8 cellular contexts compared by ENCODE assay signal in the genomic region with DNA sequence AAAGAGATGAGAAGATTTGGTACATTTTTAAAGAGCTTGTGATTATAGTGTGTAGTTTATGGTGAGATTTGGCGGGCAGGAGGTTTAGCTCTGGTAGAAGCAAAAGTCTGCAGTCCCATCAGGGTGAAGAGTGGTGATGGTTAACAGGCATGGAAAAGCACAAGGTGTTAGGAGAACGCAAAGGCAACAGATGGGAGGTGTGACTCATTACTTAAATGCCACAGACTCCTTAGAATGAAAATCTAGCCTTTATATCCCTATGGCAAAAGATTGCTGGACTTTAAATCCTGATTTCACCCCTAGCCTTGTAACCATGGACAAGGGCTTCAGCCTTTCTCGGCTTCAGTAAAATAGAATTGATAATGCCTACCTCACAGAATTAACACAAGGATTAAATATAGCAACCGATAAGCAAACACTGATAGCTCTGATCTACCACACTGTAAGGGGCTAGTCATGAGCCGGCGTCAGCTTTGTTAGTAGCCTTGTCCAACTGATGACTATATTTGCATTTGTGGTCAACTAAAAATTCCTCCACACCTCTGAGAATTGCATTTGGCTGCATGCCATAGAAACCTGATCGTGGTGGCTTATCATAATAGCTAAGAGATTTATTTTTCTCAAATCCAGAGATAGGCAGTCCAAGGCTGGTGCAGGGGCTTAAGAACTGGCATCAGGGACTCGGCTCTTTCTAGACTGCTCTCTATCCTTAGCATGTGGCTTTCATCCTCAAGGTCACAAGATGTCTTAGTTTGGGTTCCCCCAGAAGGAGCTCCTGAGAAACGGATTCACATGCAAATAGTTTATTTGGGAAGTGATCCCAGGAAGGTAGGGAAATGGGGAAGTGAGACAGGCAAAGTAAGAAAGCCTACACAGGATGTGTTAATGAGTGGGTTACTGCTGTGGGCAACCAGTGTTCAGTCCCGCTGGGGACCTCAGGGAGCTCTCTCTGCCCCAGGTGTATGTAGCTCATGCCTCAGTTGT. TPM values are rescaled to one million over a fixed set of nuclear protein-coding genes. Genes with fewer than 3 reads are reported as not detected.
DNase-seq lines count a peak whose midpoint lies in the region; ATAC-seq and TF ChIP-seq lines count a peak whose summit lies in the region.

No MANE protein-coding gene starts in this region.

- peak overlapping the region; percentile 38 to 74 (median 64) for H3K4me3 Mint-ChIP-seq in immature natural killer cell
- H3K4me3 Mint-ChIP-seq in activated naive CD4-positive, alpha-beta T cell treated with anti-CD3 and anti-CD28 coated beads, Interleukin-2, amount 10 ng/mL, durations not matched to agents 7 days and 5 days, result no peak overlapping the region

- H3K4me1 ChIP-seq in ovary (ENCODE audit: insufficient read depth), result no peaks in the 10 kb centered on the region

- H3K36me3 Mint-ChIP-seq in immature natural killer cell, result peaks cover 1 to 16% (median 7%) of the 10 kb centered on the region in 3 donors
- H3K36me3 Mint-ChIP-seq in activated naive CD4-positive, alpha-beta T cell treated with anti-CD3 and anti-CD28 coated beads, Interleukin-2, amount 10 ng/mL, durations not matched to agents 7 days and 5 days, result peaks cover 14% of the 10 kb centered on the region

- WGBS in ovary, 3 donors, result 56 to 65% (median 65%) methylated on average over 10 of the region's 10 CpGs

- intact Hi-C loops in ovary (cut with DNase I), result no loop called here

- TF ChIP-seq CTCF in ovary (IDR thresholded peaks at IDR 0.05), result no peak

- no peak for TF ChIP-seq EP300 in ovary (IDR thresholded peaks at IDR 0.05)

- peaks cover 30 to 32% of the 10 kb centered on the region in 2 donors for H3K4me1 Mint-ChIP-seq in immature natural killer cell
- peaks cover 11% of the 10 kb centered on the region for H3K4me1 Mint-ChIP-seq in activated naive CD4-positive, alpha-beta T cell treated with anti-CD3 and anti-CD28 coated beads, Interleukin-2, amount 10 ng/mL, durations not matched to agents 7 days and 5 days

- no peak for TF ChIP-seq POLR2A in ovary (IDR thresholded peaks at IDR 0.05)

- H3K9me3 ChIP-seq in ovary, result no peaks in the 10 kb centered on the region

- no peaks in the 10 kb centered on the region for H3K27me3 ChIP-seq in ovary

- H3K9me3 Mint-ChIP-seq in immature natural killer cell, result peaks cover 0 to 1% (median 0%) of the 10 kb centered on the region in 6 donors
- no peaks in the 10 kb centered on the region for H3K9me3 Mint-ChIP-seq in activated naive CD4-positive, alpha-beta T cell treated with anti-CD3 and anti-CD28 coated beads, Interleukin-2, amount 10 ng/mL, durations not matched to agents 7 days and 5 days

- peak; percentile 63 for ATAC-seq in HG02678 (IDR thresholded peaks at IDR 0.05; ENCODE audit: unreplicated experiment)

- peaks cover 0 to 2% (median 0%) of the 10 kb centered on the region in 3 donors for H3K27me3 Mint-ChIP-seq in immature natural killer cell (ENCODE audit: low read depth in 3 of 3)
- H3K27me3 Mint-ChIP-seq in activated naive CD4-positive, alpha-beta T cell treated with anti-CD3 and anti-CD28 coated beads, Interleukin-2, amount 10 ng/mL, durations not matched to agents 7 days and 5 days, result no peaks in the 10 kb centered on the region

- H3K36me3 ChIP-seq in ovary, result no peaks in the 10 kb centered on the region

- H3K27ac ChIP-seq in caudate nucleus (ENCODE audit: low read depth, low read length) (no peak overlapping the region), ovary (no peak overlapping the region)

- H3K27ac Mint-ChIP-seq in immature natural killer cell, result peak overlapping the region; percentile 27 to 82 (median 79)
- H3K27ac Mint-ChIP-seq in activated naive CD4-positive, alpha-beta T cell treated with anti-CD3 and anti-CD28 coated beads, Interleukin-2, amount 10 ng/mL, durations not matched to agents 7 days and 5 days, result no peak overlapping the region

- no peak overlapping the region for H3K4me3 ChIP-seq in ovary

- CTCF ChIA-PET in activated naive CD4-positive, alpha-beta T cell treated with anti-CD3 and anti-CD28 coated beads, Interleukin-2, amount 10 ng/mL, durations not matched to agents 7 days and 5 days (lab: Charles Lee), result interaction anchor here (1.4 to 1.6 kb wide), 2 partner anchors 14 to 122 kb away, joined by 3 to 7 read pairs; no protein-coding TSS in a partner anchor

- DNase-seq in DMS79 treated with DMSO at 0.1 percent for 48 hours (lab: John Stamatoyannopoulos, UW) (peak; percentile 47), DMS79 (lab: John Stamatoyannopoulos, UW) (no peak), NCI-H2196 treated with DMSO at 0.1 percent for 48 hours (lab: John Stamatoyannopoulos, UW; ENCODE audit: unreplicated experiment) (peak; percentile 19), immature natural killer cell (no peak), caudate nucleus (lab: John Stamatoyannopoulos, UW) (no peak), ovary (no peak)
- no peak for DNase-seq in activated naive CD4-positive, alpha-beta T cell treated with anti-CD3 and anti-CD28 coated beads, Interleukin-2, amount 10 ng/mL, durations not matched to agents 7 days and 5 days

RNA-seq across cellular contexts. Expression of gene MFAP3, which starts 19.6 kb away (rescaled TPM):
- polyA plus RNA-seq in immature natural killer cell (10 to 100 TPM in 1 of 3 donors, 1 to 10 TPM in 2; 4.6 to 14.1 (median 6.0) TPM), ovary (10 to 100 TPM in 1 of 2 donors, 1 to 10 TPM in 1; 9.1 to 23.2 TPM)
- 10 to 100 TPM; 15.9 to 33.2 (median 25.0) TPM for total RNA-seq in ovary

RNA-seq across cellular contexts. Expression of gene FAM114A2, which starts 19.6 kb away (rescaled TPM):
- 10 to 100 TPM; 11.5 to 20.1 (median 12.7) TPM for polyA plus RNA-seq in immature natural killer cell
- total RNA-seq in ovary, result 10 to 100 TPM; 11.0 to 63.3 (median 41.5) TPM
- polyA plus RNA-seq in ovary, result 10 to 100 TPM in 1 of 2 donors, 1 to 10 TPM in 1; 9.6 to 15.9 TPM

Comparison
In these comparisons a context has a peak if more than half of its experiments do, and no peak if none do; other contexts are left out.
1. DNase-seq: peak in DMS79 treated with DMSO at 0.1 percent for 48 hours (single experiment) and NCI-H2196 treated with DMSO at 0.1 percent for 48 hours (single experiment); none in DMS79 (single experiment), immature natural killer cell (0 of 3), caudate nucleus (0 of 61), activated naive CD4-positive, alpha-beta T cell treated with anti-CD3 and anti-CD28 coated beads, Interleukin-2, amount 10 ng/mL, durations not matched to agents 7 days and 5 days (single experiment) and ovary (0 of 5).